14 cellular contexts compared by ENCODE assay signal in genomic region chr6:163529605-163530004, GRCh38.
DNase-seq lines count a peak whose midpoint lies in the region; ATAC-seq and TF ChIP-seq lines count a peak whose summit lies in the region.
"Had no signal": no experiment of that assay in that cellular context is flagged by ENCODE, and none has a peak within 500 bp of the region (broad histone marks: within the 10 kb centered on the region; RNA-seq: fewer than 3 reads in every experiment).

No MANE protein-coding gene starts in this region.

- intact Hi-C loops in Right ventricle myocardium superior (cut with DNase I) (no loop called here), mammary epithelial cell (cut with micrococcal nuclease) (loop anchor here (5.0 kb wide), 1 partner anchor 72 kb away; no protein-coding TSS in a partner anchor)

- H3K4me3 ChIP-seq in right atrium auricular region (no peak overlapping the region), mammary epithelial cell (replicated peaks in 1 of 3; ENCODE audit: insufficient read depth in 1 of 3, low read depth in 2 of 3, low read length in 3 of 3) (no peak overlapping the region)
- H3K4me3 ChIP-seq: adrenal gland had no signal

- TF ChIP-seq CTCF in right atrium auricular region (IDR thresholded peaks at IDR 0.05), result no peak
- no peak for TF ChIP-seq CTCF in mammary epithelial cell (conservative IDR thresholded peaks at IDR 0.05 in 1 of 2, IDR thresholded peaks at IDR 0.05 in 1 of 2; ENCODE audit: extremely low read depth in 1 of 2, insufficient read depth in 1 of 2, low read depth in 1 of 2, low read length in 2 of 2)

- H4K20me1 ChIP-seq in mammary epithelial cell (ENCODE audit: insufficient read depth, low read length), result no peaks in the 10 kb centered on the region

- H3K4me1 ChIP-seq in right atrium auricular region, result peaks cover 0 to 95% of the 10 kb centered on the region in 2 donors
- H3K4me1 ChIP-seq in mammary epithelial cell (ENCODE audit: insufficient read depth, low read length), result peaks cover 53% of the 10 kb centered on the region

- H3K36me3 ChIP-seq in right atrium auricular region, result no peaks in the 10 kb centered on the region
- no peaks in the 10 kb centered on the region for H3K36me3 ChIP-seq in mammary epithelial cell (ENCODE audit: insufficient read depth, low read length)
- H3K36me3 ChIP-seq: adrenal gland had no signal

- WGBS in mammary epithelial cell (ENCODE audit: low coverage, missing lambda C conversion rate), result 13% methylated on average over 3 of the region's 3 CpGs

- DNase-seq in Right ventricle myocardium superior (no peak), right atrium auricular region (ENCODE audit: low spot score) (no peak), mammary epithelial cell (peak; percentile 86), iris pigment epithelial cell (ENCODE audit: low read depth) (peak; percentile 94), cerebellar nuclear complex (lab: John Stamatoyannopoulos, UW) (no peak), NCI-H510A treated with DMSO at 0.1 percent for 48 hours (lab: John Stamatoyannopoulos, UW) (no peak)
- DNase-seq: naive thymus-derived CD8-positive, alpha-beta T cell; NCI-H524 treated with DMSO at 0.1 percent for 48 hours; stimulated activated CD4-positive, alpha-beta T cell treated with anti-CD3 and anti-CD28 coated beads, Interleukin-4, amount 100 ng/mL, for 1 hour; T-cell had no signal

- peak overlapping the region; percentile 73 for H3K4me2 ChIP-seq in mammary epithelial cell (ENCODE audit: insufficient read depth, low read depth, low read length)
- H3K4me2 ChIP-seq: KMS-11 had no signal

- in situ Hi-C loops in mammary epithelial cell (cut with MboI; ENCODE audit: low sequenced_read_pairs in 2 of 2), result no loop called here

- H3K27ac ChIP-seq in right atrium auricular region (no peak overlapping the region), mammary epithelial cell (ENCODE audit: insufficient read depth, low read depth, low read length) (no peak overlapping the region)
- H3K27ac ChIP-seq: adrenal gland, KMS-11 had no signal

- H3K27me3 ChIP-seq in right atrium auricular region (no peaks in the 10 kb centered on the region), mammary epithelial cell (ENCODE audit: insufficient read depth, low read length) (no peaks in the 10 kb centered on the region)
- H3K27me3 ChIP-seq: adrenal gland had no signal

- H3K9me3 ChIP-seq in right atrium auricular region (no peaks in the 10 kb centered on the region), mammary epithelial cell (replicated peaks; ENCODE audit: insufficient read depth, low read length) (no peaks in the 10 kb centered on the region)
- H3K9me3 ChIP-seq: adrenal gland had no signal

- no TSS peak for BruUV-seq in mammary epithelial cell (replicated peaks; lab: Mats Ljungman, UMichigan)

- CTCF ChIA-PET in mammary epithelial cell (lab: Charles Lee; ENCODE audit: low non-redundant PET), result no interaction called here

- H3K9ac ChIP-seq in mammary epithelial cell (ENCODE audit: insufficient read depth, low read length), result no peak overlapping the region
- H3K9ac ChIP-seq: KMS-11 had no signal

- dilution Hi-C loops in mammary epithelial cell (cut with HindIII; ENCODE audit: low sequenced_read_pairs), result no loop called here

- ATAC-seq in Right ventricle myocardium superior (ENCODE audit: poor library complexity) (peak; percentile 22), HG03460 (IDR thresholded peaks at IDR 0.05; ENCODE audit: unreplicated experiment) (no peak), HG03045 (IDR thresholded peaks at IDR 0.05; ENCODE audit: unreplicated experiment) (no peak)
- ATAC-seq: naive thymus-derived CD8-positive, alpha-beta T cell; T-cell had no signal

- H3K79me2 ChIP-seq in mammary epithelial cell (ENCODE audit: insufficient read depth, low read length), result peaks cover 91% of the 10 kb centered on the region

- no peak overlapping the region for H2AFZ ChIP-seq in mammary epithelial cell (ENCODE audit: low read depth, low read length)

Comparison
In these comparisons a context has a peak if more than half of its experiments do, and no peak if none do; other contexts are left out.
1. DNase-seq: peak in mammary epithelial cell (single experiment) and iris pigment epithelial cell (single experiment); none in Right ventricle myocardium superior (single experiment), right atrium auricular region (single experiment), cerebellar nuclear complex (0 of 2) and NCI-H510A treated with DMSO at 0.1 percent for 48 hours (single experiment).